Comparison of ENCODE assay signal across 17 cellular contexts in genomic region chr6:39800388-39801032, GRCh38. TPM values are rescaled to one million over a fixed set of nuclear protein-coding genes. Genes with fewer than 3 reads are reported as not detected.
A peak's percentile ranks its signal among the peaks of the same experiment; 100 is the strongest.
DNase-seq lines count a peak whose midpoint lies in the region; ATAC-seq and TF ChIP-seq lines count a peak whose summit lies in the region.
"Had no signal": no experiment of that assay in that cellular context is flagged by ENCODE, and none has a peak within 500 bp of the region (broad histone marks: within the 10 kb centered on the region; RNA-seq: fewer than 3 reads in every experiment).

No MANE protein-coding gene starts in this region.

- no peak overlapping the region for H3K14ac ChIP-seq in trophoblast cell (ENCODE audit: low read length)

- peak overlapping the region in 1 of 59 donors; percentile 29 for H3K4me3 ChIP-seq in dorsolateral prefrontal cortex
- H3K4me3 ChIP-seq in gastroesophageal sphincter = no peak overlapping the region
- no peak overlapping the region for H3K4me3 ChIP-seq in trophoblast cell (ENCODE audit: low read depth, low read length)
- no peak overlapping the region for H3K4me3 ChIP-seq in foreskin fibroblast (ENCODE audit: low read depth in 1 of 2, low read length in 2 of 2)

- H3K18ac ChIP-seq in trophoblast cell (ENCODE audit: low read length) = no peak overlapping the region

- ATAC-seq in gastroesophageal sphincter = peak; percentile 22
- ATAC-seq in HG02885 (IDR thresholded peaks at IDR 0.05; ENCODE audit: poor library complexity, unreplicated experiment) = no peak
- no peak for ATAC-seq in activated CD4-positive, alpha-beta T cell treated with anti-CD3 and anti-CD28 coated beads for 36 hours
- ATAC-seq: HCT116 had no signal

- TF ChIP-seq POLR2A in gastroesophageal sphincter (IDR thresholded peaks at IDR 0.05) = no peak

- H3K9me3 ChIP-seq in gastroesophageal sphincter (no peaks in the 10 kb centered on the region), trophoblast cell (ENCODE audit: insufficient read depth, low read depth, low read length) (no peaks in the 10 kb centered on the region)
- H3K9me3 ChIP-seq: BE2C, Caco-2 had no signal

- POLR2A ChIA-PET in activated CD4-positive, alpha-beta T cell treated with anti-CD3 and anti-CD28 coated beads for 36 hours (lab: Charles Lee) = no interaction called here

- TF ChIP-seq CTCF in dorsolateral prefrontal cortex (IDR thresholded peaks at IDR 0.05 in 54 of 56, conservative IDR thresholded peaks at IDR 0.05 in 2 of 56; ENCODE audit: low read depth in 1 of 56, partially characterized antibody in 56 of 56) = no peak
- TF ChIP-seq CTCF in gastroesophageal sphincter (IDR thresholded peaks at IDR 0.05) = no peak
- TF ChIP-seq CTCF in foreskin fibroblast (IDR thresholded peaks at IDR 0.05; ENCODE audit: low read depth, low read length) = no peak

- H3K23ac ChIP-seq in trophoblast cell (ENCODE audit: low read length) = no peak overlapping the region

- DNase-seq in dorsolateral prefrontal cortex (no peak), trophoblast cell (no peak), foreskin fibroblast (no peak)
- no peak for DNase-seq in activated CD4-positive, alpha-beta T cell treated with anti-CD3 and anti-CD28 coated beads for 36 hours
- DNase-seq in stimulated activated CD4-positive, alpha-beta T cell treated with anti-CD3 and anti-CD28 coated beads, Interleukin-1b, Interleukin-23, amount 100 ng/mL, for 48 hours = no peak
- DNase-seq: ACHN; Caco-2; CD4-positive, alpha-beta T cell; GOT3; H7; HFFc6 had no signal

- no peak overlapping the region for H4K91ac ChIP-seq in trophoblast cell (ENCODE audit: low read depth, low read length)

- H2AK5ac ChIP-seq in trophoblast cell (ENCODE audit: low read length) = no peak overlapping the region

- peaks cover 5% of the 10 kb centered on the region for H3K27me3 Mint-ChIP-seq in activated CD4-positive, alpha-beta T cell treated with anti-CD3 and anti-CD28 coated beads for 36 hours

- H2BK12ac ChIP-seq in trophoblast cell (ENCODE audit: low read length) = peak overlapping the region; percentile 6

- H3K4ac ChIP-seq in trophoblast cell (ENCODE audit: low read depth, low read length) = no peak overlapping the region

- CTCF ChIA-PET in activated CD4-positive, alpha-beta T cell treated with anti-CD3 and anti-CD28 coated beads for 36 hours (lab: Charles Lee) = no interaction called here

- H3K27me3 ChIP-seq in dorsolateral prefrontal cortex (no peaks in the 10 kb centered on the region), gastroesophageal sphincter (no peaks in the 10 kb centered on the region), trophoblast cell (ENCODE audit: insufficient read depth, low read length) (no peaks in the 10 kb centered on the region)

- H4K8ac ChIP-seq in trophoblast cell (ENCODE audit: low read depth, low read length) = no peak overlapping the region

- no peak overlapping the region for H3K4me3 Mint-ChIP-seq in activated CD4-positive, alpha-beta T cell treated with anti-CD3 and anti-CD28 coated beads for 36 hours
- H3K4me3 Mint-ChIP-seq: CD4-positive, alpha-beta T cell; HFFc6; IgD-negative memory B cell had no signal

- no peaks in the 10 kb centered on the region for H3K4me1 Mint-ChIP-seq in activated CD4-positive, alpha-beta T cell treated with anti-CD3 and anti-CD28 coated beads for 36 hours
- H3K4me1 Mint-ChIP-seq: IgD-negative memory B cell had no signal

- H3K4me2 ChIP-seq in trophoblast cell (ENCODE audit: low read length) = no peak overlapping the region

- no peaks in the 10 kb centered on the region for H3K79me2 ChIP-seq in trophoblast cell (ENCODE audit: control insufficient read depth, insufficient read depth, low read length, poor library complexity)

- H3K27ac Mint-ChIP-seq in activated CD4-positive, alpha-beta T cell treated with anti-CD3 and anti-CD28 coated beads for 36 hours = no peak overlapping the region
- H3K27ac Mint-ChIP-seq: CD4-positive, alpha-beta T cell; HFFc6; IgD-negative memory B cell had no signal

- H2BK5ac ChIP-seq in trophoblast cell (ENCODE audit: low read depth, low read length, poor library complexity) = no peak overlapping the region

- no peak overlapping the region for H2AFZ ChIP-seq in trophoblast cell (ENCODE audit: insufficient read depth, low read length, poor library complexity)

- no peaks in the 10 kb centered on the region for H3K9me3 Mint-ChIP-seq in activated CD4-positive, alpha-beta T cell treated with anti-CD3 and anti-CD28 coated beads for 36 hours (ENCODE audit: low read depth)
- H3K9me3 Mint-ChIP-seq: CD4-positive, alpha-beta T cell; HFFc6; IgD-negative memory B cell had no signal

- no peak overlapping the region for H4K12ac ChIP-seq in trophoblast cell (ENCODE audit: low read depth, low read length)

- H3K79me1 ChIP-seq in trophoblast cell (ENCODE audit: low read length) = peaks cover 2% of the 10 kb centered on the region

- 61 to 71% methylated on average over 1 to 3 of the region's 8 CpGs for WGBS in gastroesophageal sphincter (ENCODE audit: low coverage in 1 of 2), 2 donors
- WGBS in trophoblast cell (ENCODE audit: extremely low coverage, insufficient coverage, insufficient read length) = no CpG with 5 or more reads among the region's 8 CpGs

- H3K4me1 ChIP-seq in gastroesophageal sphincter (peaks cover 24 to 100% (median 59%) of the 10 kb centered on the region in 3 donors), trophoblast cell (ENCODE audit: control insufficient read depth in 1 of 2, insufficient read depth in 2 of 2, low read length in 2 of 2) (peaks cover 15 to 30% of the 10 kb centered on the region in 2 experiments)
- H3K4me1 ChIP-seq: BE2C, Caco-2 had no signal

- TF ChIP-seq EP300 in gastroesophageal sphincter (IDR thresholded peaks at IDR 0.05) = no peak

- peak overlapping the region; percentile 12 for H2BK120ac ChIP-seq in trophoblast cell (ENCODE audit: insufficient read depth, low read length, poor library complexity)

- H3K36me3 ChIP-seq in gastroesophageal sphincter = no peaks in the 10 kb centered on the region
- H3K36me3 ChIP-seq in trophoblast cell (ENCODE audit: control insufficient read depth in 1 of 2, insufficient read depth in 2 of 2, low read length in 2 of 2) = no peaks in the 10 kb centered on the region
- H3K36me3 ChIP-seq: BE2C had no signal

- no peak overlapping the region for H3K9ac ChIP-seq in trophoblast cell (ENCODE audit: low read length)

- intact Hi-C loops in dorsolateral prefrontal cortex (cut with DNase I) = no loop called here
- intact Hi-C loops in activated CD4-positive, alpha-beta T cell treated with anti-CD3 and anti-CD28 coated beads for 36 hours (cut with DNase I, micrococcal nuclease) = no loop called here

- H3K27ac ChIP-seq in dorsolateral prefrontal cortex (peak overlapping the region in 43 of 59 donors; percentile 6 to 98 (median 76)), gastroesophageal sphincter (peak overlapping the region; percentile 4 to 99 (median 82)), trophoblast cell (ENCODE audit: low read depth, low read length) (no peak overlapping the region)

- no peaks in the 10 kb centered on the region for H3K36me3 Mint-ChIP-seq in activated CD4-positive, alpha-beta T cell treated with anti-CD3 and anti-CD28 coated beads for 36 hours (ENCODE audit: low read depth)
- H3K36me3 Mint-ChIP-seq: IgD-negative memory B cell had no signal

RNA-seq across cellular contexts. Expression of gene DAAM2, which starts 8.3 kb away (rescaled TPM):
- total RNA-seq in dorsolateral prefrontal cortex (100 to 1,000 TPM in 95 of 120 experiments, 10 to 100 TPM in 25; 43.8 to 450 (median 152) TPM), gastroesophageal sphincter (100 to 1,000 TPM; 200 to 373 (median 270) TPM)
- polyA plus RNA-seq in trophoblast cell (2013) = 8.4 and 9.1 TPM in 2 replicates
- total RNA-seq in activated CD4-positive, alpha-beta T cell treated with anti-CD3 and anti-CD28 coated beads for 36 hours = not detected
- total RNA-seq: Caco-2; CD4-positive, alpha-beta T cell; HepG2 had no signal
- polyA plus RNA-seq: IgD-negative memory B cell had no signal

Comparison
In these comparisons a context has a peak if more than half of its experiments do, and no peak if none do; other contexts are left out.
1. RNA of gene DAAM2, which starts 8.3 kb away (total RNA-seq): 200 to 373 TPM in gastroesophageal sphincter and 43.8 to 450 TPM in dorsolateral prefrontal cortex; not detected in activated CD4-positive, alpha-beta T cell treated with anti-CD3 and anti-CD28 coated beads for 36 hours; every median in the first group is over 10 times any median in the second.